ENCODE assay signal across 15 cellular contexts in genomic region chr4:101198741-101199339, GRCh38.
DNase-seq lines count a peak whose midpoint lies in the region; ATAC-seq and TF ChIP-seq lines count a peak whose summit lies in the region.
"Had no signal": no experiment of that assay in that cellular context is flagged by ENCODE, and none has a peak within 500 bp of the region (broad histone marks: within the 10 kb centered on the region; RNA-seq: fewer than 3 reads in every experiment).

No MANE protein-coding gene starts in this region.

- intact Hi-C loops in IMR-90 (cut with micrococcal nuclease) (no loop called here), Right ventricle myocardium inferior (cut with DNase I) (no loop called here), left cardiac atrium (cut with DNase I) (no loop called here)

- no peak overlapping the region for H4K91ac ChIP-seq in IMR-90 (ENCODE audit: insufficient read depth, low read depth, low read length)

- TF ChIP-seq POLR2A in IMR-90 (IDR thresholded peaks at IDR 0.05; ENCODE audit: low read depth, low read length) = no peak

- H3K4me3 ChIP-seq in IMR-90 (ENCODE audit: insufficient read depth, low read depth, low read length) = no peak overlapping the region
- H3K4me3 ChIP-seq: GM23248 had no signal

- H3K4me2 ChIP-seq in IMR-90 (ENCODE audit: low read depth, low read length) = no peak overlapping the region

- H2AK5ac ChIP-seq in IMR-90 (ENCODE audit: low read depth, low read length) = peak overlapping the region; percentile 12; the same call in 1 of the 2 replicates

- H4K5ac ChIP-seq in IMR-90 (ENCODE audit: low read depth, low read length) = no peak overlapping the region

- no peak for DNase-seq in IMR-90
- DNase-seq in NCI-H2196 (lab: John Stamatoyannopoulos, UW; ENCODE audit: unreplicated experiment) = peak; percentile 64
- peak; percentile 71 to 86 for DNase-seq in cerebellar nuclear complex (lab: John Stamatoyannopoulos, UW)
- no peak for DNase-seq in Right ventricle myocardium inferior (ENCODE audit: missing footprints)
- DNase-seq in left cardiac atrium = no peak
- DNase-seq: activated CD4-positive, alpha-beta T cell treated with anti-CD3 and anti-CD28 coated beads for 36 hours; activated T-cell treated with anti-CD3 and anti-CD28 coated beads for 4 hours; GM23248; islet precursor cell; NCI-H226; stimulated activated CD4-positive, alpha-beta T cell treated with anti-CD3 and anti-CD28 coated beads, Interleukin-2, amount 100 ng/mL, for 24 hours had no signal

- CTCF ChIA-PET in IMR-90 (lab: Yijun Ruan, JAX) = interaction anchor here (0.6 kb wide), 1 partner anchor 30 kb away, joined by 3 read pairs; no protein-coding TSS in a partner anchor

- no peak for TF ChIP-seq CTCF in C4-2B (conservative IDR thresholded peaks at IDR 0.05)
- no peak for TF ChIP-seq CTCF in IMR-90 (conservative IDR thresholded peaks at IDR 0.05; ENCODE audit: low read depth, low read length)

- H3K23ac ChIP-seq in IMR-90 (ENCODE audit: low read depth, low read length) = no peak overlapping the region

- H2BK5ac ChIP-seq in IMR-90 (ENCODE audit: low read depth, low read length, poor library complexity, severe bottlenecking) = no peak overlapping the region

- peaks cover 2% of the 10 kb centered on the region; the same call in 1 of the 2 replicates for H3K4me1 ChIP-seq in IMR-90 (ENCODE audit: control insufficient read depth, insufficient read depth, low read length)

- no peak for ATAC-seq in IMR-90 (ENCODE audit: low read depth)
- ATAC-seq in Right ventricle myocardium inferior = no peak
- ATAC-seq in HG02870 (IDR thresholded peaks at IDR 0.05; ENCODE audit: unreplicated experiment) = no peak
- no peak for ATAC-seq in GM21381 (IDR thresholded peaks at IDR 0.05; ENCODE audit: unreplicated experiment)
- no peak for ATAC-seq in left cardiac atrium
- ATAC-seq: activated CD4-positive, alpha-beta T cell treated with anti-CD3 and anti-CD28 coated beads for 36 hours had no signal

- H3K27me3 ChIP-seq in IMR-90 (ENCODE audit: control insufficient read depth, insufficient read depth, low read length) = no peaks in the 10 kb centered on the region

- peaks cover 11% of the 10 kb centered on the region for H3K9me1 ChIP-seq in IMR-90 (ENCODE audit: insufficient read depth, low read length)

- BruUV-seq in IMR-90 (replicated peaks; lab: Mats Ljungman, UMichigan) = no TSS peak

- H3K18ac ChIP-seq in IMR-90 (ENCODE audit: low read depth, low read length) = no peak overlapping the region

- no peaks in the 10 kb centered on the region for H3K36me3 ChIP-seq in IMR-90 (ENCODE audit: control insufficient read depth, insufficient read depth, low read length)

- H3K9me3 ChIP-seq in IMR-90 (ENCODE audit: control insufficient read depth, insufficient read depth, low read length) = no peaks in the 10 kb centered on the region

- H3K4ac ChIP-seq in IMR-90 (ENCODE audit: low read depth, low read length) = no peak overlapping the region

- H3K9ac ChIP-seq in IMR-90 (ENCODE audit: low read depth, low read length) = no peak overlapping the region
- H3K9ac ChIP-seq: GM23248 had no signal

- no peak overlapping the region for H4K8ac ChIP-seq in IMR-90 (ENCODE audit: low read depth in 2 of 2, low read length in 2 of 2)

- H3K79me1 ChIP-seq in IMR-90 (ENCODE audit: low read depth in 1 of 2, low read length in 2 of 2) = peaks cover 34 to 43% of the 10 kb centered on the region in 2 experiments

- no peak overlapping the region for H3K56ac ChIP-seq in IMR-90 (ENCODE audit: extremely low read depth, insufficient read depth, low read length)

- 83% methylated on average over 1 of the region's 4 CpGs; no CpG with 5 or more reads in 1 of the 2 experiments for WGBS in IMR-90 (ENCODE audit: extremely low coverage in 2 of 2, insufficient read length in 1 of 2), 2 experiments

- H2AK9ac ChIP-seq in IMR-90 (replicated peaks; ENCODE audit: low read depth, low read length, poor library complexity) = no peak overlapping the region

- no peak for TF ChIP-seq RAD21 in IMR-90 (IDR thresholded peaks at IDR 0.05; ENCODE audit: low read length)

- dilution Hi-C loops in IMR-90 (cut with HindIII; ENCODE audit: low sequenced_read_pairs, unreplicated experiment) = no loop called here

- H2BK15ac ChIP-seq in IMR-90 (ENCODE audit: low read depth, low read length) = no peak overlapping the region

- H2BK20ac ChIP-seq in IMR-90 (ENCODE audit: low read depth, low read length) = no peak overlapping the region

- H4K20me1 ChIP-seq in IMR-90 (ENCODE audit: insufficient read depth, low read length) = no peaks in the 10 kb centered on the region

- no peak overlapping the region for H2AFZ ChIP-seq in IMR-90 (replicated peaks; ENCODE audit: low read length, poor library complexity)
- H2AFZ ChIP-seq: GM23248 had no signal

- in situ Hi-C loops in IMR-90 (cut with MboI; ENCODE audit: low sequenced_read_pairs) = no loop called here

- no peak overlapping the region for H3K14ac ChIP-seq in IMR-90 (replicated peaks; ENCODE audit: low read depth, low read length)

- POLR2A ChIA-PET in IMR-90 (lab: Charles Lee; ENCODE audit: unreplicated experiment) = no interaction called here

- H2BK120ac ChIP-seq in IMR-90 (ENCODE audit: low read depth, low read length) = no peak overlapping the region

- H3K27ac ChIP-seq in C4-2B (peak overlapping the region; percentile 87; the same call in 1 of the 2 replicates), IMR-90 (ENCODE audit: insufficient read depth, low read length) (no peak overlapping the region)
- H3K27ac ChIP-seq: epithelial cell of prostate had no signal

TF ChIP-seq in IMR-90, 13 proteins besides CTCF, POLR2A, EP300 and RAD21:
- TF ChIP-seq CHD1 (IDR thresholded peaks at IDR 0.05; ENCODE audit: low read depth, low read length) (no peak), BHLHE40 (IDR thresholded peaks at IDR 0.05; ENCODE audit: low read depth, low read length) (no peak), MAFK (IDR thresholded peaks at IDR 0.05; ENCODE audit: low read depth, low read length) (no peak), SMC3 (IDR thresholded peaks at IDR 0.05; ENCODE audit: low read depth, low read length) (no peak), FOS (IDR thresholded peaks at IDR 0.05; ENCODE audit: low read depth, low read length) (no peak), RFX5 (IDR thresholded peaks at IDR 0.05; ENCODE audit: low read depth, low read length) (no peak), RCOR1 (IDR thresholded peaks at IDR 0.05; ENCODE audit: insufficient replicate concordance, low read length) (no peak), MAZ (IDR thresholded peaks at IDR 0.05; ENCODE audit: borderline replicate concordance, low read depth, low read length) (no peak), USF2 (IDR thresholded peaks at IDR 0.05; ENCODE audit: low read depth, low read length) (no peak), NFE2L2 (IDR thresholded peaks at IDR 0.05; ENCODE audit: low read depth, low read length) (no peak), MXI1 (IDR thresholded peaks at IDR 0.05; ENCODE audit: borderline replicate concordance, low read depth, low read length) (no peak), CEBPB (IDR thresholded peaks at IDR 0.05; ENCODE audit: low read depth, low read length) (no peak)
- TF ChIP-seq, protein P1, sequence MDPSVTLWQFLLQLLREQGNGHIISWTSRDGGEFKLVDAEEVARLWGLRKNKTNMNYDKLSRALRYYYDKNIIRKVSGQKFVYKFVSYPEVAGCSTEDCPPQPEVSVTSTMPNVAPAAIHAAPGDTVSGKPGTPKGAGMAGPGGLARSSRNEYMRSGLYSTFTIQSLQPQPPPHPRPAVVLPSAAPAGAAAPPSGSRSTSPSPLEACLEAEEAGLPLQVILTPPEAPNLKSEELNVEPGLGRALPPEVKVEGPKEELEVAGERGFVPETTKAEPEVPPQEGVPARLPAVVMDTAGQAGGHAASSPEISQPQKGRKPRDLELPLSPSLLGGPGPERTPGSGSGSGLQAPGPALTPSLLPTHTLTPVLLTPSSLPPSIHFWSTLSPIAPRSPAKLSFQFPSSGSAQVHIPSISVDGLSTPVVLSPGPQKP (IDR thresholded peaks at IDR 0.05; ENCODE audit: borderline replicate concordance, low read depth, low read length) = no peak

Comparison
In these comparisons a context has a peak if more than half of its experiments do, and no peak if none do; other contexts are left out.
1. DNase-seq: peak in NCI-H2196 (single experiment) and cerebellar nuclear complex (2 of 2); none in IMR-90 (single experiment), Right ventricle myocardium inferior (single experiment) and left cardiac atrium (single experiment).